ENCODE assay signal across 15 cellular contexts in the genomic region with DNA sequence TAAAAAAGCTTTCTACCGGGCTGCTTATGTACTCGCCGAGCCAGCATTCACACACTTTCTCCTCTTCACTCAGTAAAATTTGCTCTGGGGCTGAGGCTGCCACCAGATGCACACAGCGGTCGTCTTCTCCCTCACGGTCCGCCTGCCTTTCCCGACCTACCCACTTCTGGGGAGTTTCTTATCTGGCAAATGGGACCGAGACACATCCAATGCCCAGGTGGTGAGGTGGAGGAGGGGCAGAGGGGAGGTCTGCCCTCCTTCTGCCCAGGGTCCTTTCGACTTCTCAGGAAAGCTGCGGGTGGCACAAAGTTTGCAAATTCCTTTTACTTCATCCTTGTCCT. TPM values are rescaled to one million over a fixed set of nuclear protein-coding genes. Genes with fewer than 3 reads are reported as not detected.
DNase-seq lines count a peak whose midpoint lies in the region; ATAC-seq, FAIRE-seq and TF ChIP-seq lines count a peak whose summit lies in the region.
"Had no signal": no experiment of that assay in that cellular context is flagged by ENCODE, and none has a peak within 500 bp of the region (broad histone marks: within the 10 kb centered on the region; RNA-seq: fewer than 3 reads in every experiment).

No MANE protein-coding gene starts in this region.

- no peaks in the 10 kb centered on the region for H3K36me3 Mint-ChIP-seq in nephron (ENCODE audit: low read depth)
- no peaks in the 10 kb centered on the region for H3K36me3 Mint-ChIP-seq in CD4-positive, alpha-beta memory T cell

- 21% methylated on average over 11 of the region's 11 CpGs; no CpG with 5 or more reads in 1 of the 2 experiments for WGBS in H1 (ENCODE audit: extremely low coverage in 1 of 2, insufficient coverage in 1 of 2, insufficient read length in 1 of 2, insufficient replicate concordance in 2 of 2, low coverage in 1 of 2, low lambda C conversion rate in 2 of 2, missing lambda C conversion rate in 1 of 2), 2 experiments
- 73 to 78% methylated on average over 11 of the region's 11 CpGs for WGBS in aorta, 2 donors

- H3K9ac ChIP-seq in MM.1S (ENCODE audit: low read length) (peak overlapping the region; percentile 31; the same call in 1 of the 2 replicates), H1 (replicated peaks in 1 of 4; ENCODE audit: extremely low read depth in 1 of 4, low read depth in 3 of 4, low read length in 3 of 4) (no peak overlapping the region)

- H3K27ac Mint-ChIP-seq in nephron: peak overlapping the region in 2 of 3 experiments; percentile 69 to 75
- H3K27ac Mint-ChIP-seq in CD4-positive, alpha-beta memory T cell: no peak overlapping the region

- no peak for TF ChIP-seq EP300 in H1 (IDR thresholded peaks at IDR 0.05; ENCODE audit: borderline replicate concordance in 1 of 2, low read depth in 2 of 2, low read length in 2 of 2)

- H4K5ac ChIP-seq in H1 (ENCODE audit: insufficient read length, low read depth, low read length): no peak overlapping the region

- no peak overlapping the region for H2BK120ac ChIP-seq in H1 (replicated peaks; ENCODE audit: low read depth, low read length)

- 0 out of 2 replicates have a peak overlapping the region, but pooled peaks have one; percentile 25 for H2BK15ac ChIP-seq in H1 (ENCODE audit: low read length)

- no peak for TF ChIP-seq POLR2A in H1 (IDR thresholded peaks at IDR 0.05; ENCODE audit: control extremely low read depth in 1 of 2, low read depth in 2 of 2, low read length in 2 of 2)

- H2AFZ ChIP-seq in MM.1S (ENCODE audit: low read length) (peak overlapping the region; percentile 75), H1 (ENCODE audit: low read length) (peak overlapping the region; percentile 37)

- H3K79me2 ChIP-seq in MM.1S (ENCODE audit: low read length) (no peaks in the 10 kb centered on the region), H1 (ENCODE audit: control insufficient read depth in 1 of 2, insufficient read depth in 2 of 2, low read length in 2 of 2) (no peaks in the 10 kb centered on the region)

- H4K8ac ChIP-seq in H1 (ENCODE audit: extremely low read depth, insufficient read depth, low read length): no peak overlapping the region; the same call in 1 of the 2 replicates

- H3K4me1 ChIP-seq in MM.1S (ENCODE audit: low read length) (peaks cover 25% of the 10 kb centered on the region), H1 (replicated peaks in 1 of 4; ENCODE audit: control insufficient read depth in 3 of 4, insufficient read depth in 4 of 4, low read length in 3 of 4) (peaks cover 11 to 29% (median 18%) of the 10 kb centered on the region in 4 experiments), aorta (ENCODE audit: control insufficient read depth in 1 of 2, insufficient read depth in 2 of 2, low read length in 2 of 2) (no peaks in the 10 kb centered on the region)
- no peaks in the 10 kb centered on the region for H3K4me1 ChIP-seq in CD4-positive, alpha-beta memory T cell (ENCODE audit: insufficient read depth, low read length)

- H2BK20ac ChIP-seq in H1 (ENCODE audit: low read length): no peak overlapping the region; the same call in 1 of the 2 replicates

- H3K14ac ChIP-seq in H1 (ENCODE audit: insufficient read length): no peak overlapping the region

- H2BK12ac ChIP-seq in H1 (ENCODE audit: low read depth, low read length): peak overlapping the region; percentile 50; the same call in 1 of the 2 replicates

- H3K27me3 ChIP-seq in MM.1S (replicated peaks; ENCODE audit: insufficient read depth, low read length) (no peaks in the 10 kb centered on the region), H1 (replicated peaks in 1 of 4; ENCODE audit: control insufficient read depth in 3 of 4, extremely low read depth in 1 of 4, insufficient read depth in 3 of 4, low read length in 3 of 4) (no peaks in the 10 kb centered on the region), aorta (ENCODE audit: control insufficient read depth in 1 of 2, insufficient read depth in 2 of 2, low read length in 1 of 2) (no peaks in the 10 kb centered on the region)
- H3K27me3 ChIP-seq in CD4-positive, alpha-beta memory T cell (ENCODE audit: insufficient read depth, low read length): no peaks in the 10 kb centered on the region

- H3K9me3 ChIP-seq in MM.1S (replicated peaks; ENCODE audit: insufficient read depth, low read length) (no peaks in the 10 kb centered on the region), H1 (ENCODE audit: insufficient read depth in 2 of 2, low read depth in 1 of 2, low read length in 1 of 2) (no peaks in the 10 kb centered on the region), aorta (ENCODE audit: control insufficient read depth, low read length) (no peaks in the 10 kb centered on the region)
- no peaks in the 10 kb centered on the region for H3K9me3 ChIP-seq in CD4-positive, alpha-beta memory T cell (ENCODE audit: control insufficient read depth in 1 of 2, low read length in 2 of 2)

- no peak for ATAC-seq in aorta (ENCODE audit: low FRiP score)
- ATAC-seq: HCT116 had no signal

- H4K91ac ChIP-seq in H1 (replicated peaks; ENCODE audit: insufficient read length, low read length): no peak overlapping the region

- H3K27me3 Mint-ChIP-seq in nephron (ENCODE audit: low read depth): peaks cover 42% of the 10 kb centered on the region
- peaks cover 6 to 21% of the 10 kb centered on the region in 2 donors for H3K27me3 Mint-ChIP-seq in CD4-positive, alpha-beta memory T cell

- peaks cover 24% of the 10 kb centered on the region for H3K4me1 Mint-ChIP-seq in nephron
- no peaks in the 10 kb centered on the region for H3K4me1 Mint-ChIP-seq in CD4-positive, alpha-beta memory T cell

- H3K36me3 ChIP-seq in MM.1S (replicated peaks; ENCODE audit: insufficient read depth, low read length) (no peaks in the 10 kb centered on the region), H1 (ENCODE audit: control insufficient read depth in 2 of 4, insufficient read depth in 4 of 4, low read length in 3 of 4) (no peaks in the 10 kb centered on the region), aorta (ENCODE audit: control insufficient read depth in 1 of 2, insufficient read depth in 2 of 2, low read length in 1 of 2) (no peaks in the 10 kb centered on the region)
- no peaks in the 10 kb centered on the region for H3K36me3 ChIP-seq in CD4-positive, alpha-beta memory T cell (ENCODE audit: insufficient read depth, low read length)

- TF ChIP-seq RAD21 in H1 (IDR thresholded peaks at IDR 0.05 in 1 of 2, conservative IDR thresholded peaks at IDR 0.05 in 1 of 2; ENCODE audit: low read depth in 2 of 2, low read length in 2 of 2): no peak

- H4K20me1 ChIP-seq in MM.1S (ENCODE audit: insufficient read depth, low read length) (no peaks in the 10 kb centered on the region), H1 (replicated peaks in 1 of 2; ENCODE audit: control insufficient read depth in 1 of 2, insufficient read depth in 2 of 2, low read length in 2 of 2) (no peaks in the 10 kb centered on the region)

- TF ChIP-seq CTCF in MM.1S (IDR thresholded peaks at IDR 0.05; ENCODE audit: low read length) (no peak), H1 (IDR thresholded peaks at IDR 0.05; ENCODE audit: control extremely low read depth in 1 of 3, insufficient read depth in 1 of 3, low read depth in 1 of 3, low read length in 3 of 3) (no peak), nephron (IDR thresholded peaks at IDR 0.05; ENCODE audit: unreplicated experiment in 3 of 3) (no peak)

- no peaks in the 10 kb centered on the region for H3K9me2 ChIP-seq in MM.1S (replicated peaks; ENCODE audit: insufficient read depth, low read length)

- no peak for FAIRE-seq in H1 (lab: Jason Lieb, UNC)
- FAIRE-seq: GM18507 had no signal

- H3K56ac ChIP-seq in H1 (replicated peaks; ENCODE audit: insufficient read length, low read depth, low read length): no peak overlapping the region

- no peaks in the 10 kb centered on the region; the same call in 1 of the 2 replicates for H3K23me2 ChIP-seq in H1 (ENCODE audit: low read depth, low read length)

- no peak for DNase-seq in MM.1S
- no peak for DNase-seq in H1 (ENCODE audit: low read depth in 1 of 2, low spot score in 2 of 2)
- DNase-seq in aorta: peak; percentile 15 to 19
- DNase-seq in CD4-positive, alpha-beta memory T cell: no peak
- no peak for DNase-seq in NCI-H524 (lab: John Stamatoyannopoulos, UW)
- no peak for DNase-seq in SK-N-DZ (ENCODE audit: low spot score)
- DNase-seq: NCI-H446, NCI-H774 had no signal

- H3K27ac ChIP-seq in MM.1S (ENCODE audit: low read length) (peak overlapping the region; percentile 80), H1 (ENCODE audit: low read depth, low read length) (no peak overlapping the region), aorta (ENCODE audit: low read depth in 1 of 2, low read length in 2 of 2) (no peak overlapping the region)
- no peak overlapping the region for H3K27ac ChIP-seq in CD4-positive, alpha-beta memory T cell (ENCODE audit: low read depth, low read length)
- H3K27ac ChIP-seq: C4-2B, SK-N-MC had no signal

- no peak overlapping the region for H2AK5ac ChIP-seq in H1 (ENCODE audit: low read depth, low read length)

- H3K9me3 Mint-ChIP-seq in nephron: no peaks in the 10 kb centered on the region
- H3K9me3 Mint-ChIP-seq in CD4-positive, alpha-beta memory T cell: no peaks in the 10 kb centered on the region

- peak overlapping the region; percentile 50 for H3K4me3 ChIP-seq in MM.1S (ENCODE audit: low read length)
- H3K4me3 ChIP-seq in H1 (ENCODE audit: extremely low read depth in 1 of 4, insufficient read depth in 2 of 4, low read depth in 3 of 4, low read length in 4 of 4): peak overlapping the region in 2 of 4 experiments; percentile 9 to 27; a peak in 3 of 8 replicates
- H3K4me3 ChIP-seq in aorta (ENCODE audit: low read length in 2 of 2): no peak overlapping the region
- no peak overlapping the region for H3K4me3 ChIP-seq in CD4-positive, alpha-beta memory T cell (ENCODE audit: low read length in 2 of 2)
- H3K4me3 ChIP-seq: GM12878, SK-N-MC had no signal

- H3K4ac ChIP-seq in H1 (replicated peaks; ENCODE audit: insufficient read length, low read depth, low read length): no peak overlapping the region

- H3K79me1 ChIP-seq in H1 (ENCODE audit: low read depth, low read length): no peaks in the 10 kb centered on the region

- H3K23ac ChIP-seq in H1 (ENCODE audit: insufficient read length): no peak overlapping the region

- H3K4me2 ChIP-seq in MM.1S (ENCODE audit: low read depth, low read length) (peak overlapping the region; percentile 97), H1 (ENCODE audit: insufficient read depth in 1 of 2, low read depth in 2 of 2, low read length in 2 of 2) (peak overlapping the region; percentile 58 to 62)

- H3K18ac ChIP-seq in H1 (ENCODE audit: extremely low read depth, low read length): peak overlapping the region; percentile 92

- POLR2A ChIA-PET in H1 (lab: Charles Lee; ENCODE audit: partially characterized antibody): interaction anchor here (1.2 to 2.5 kb wide), 3 partner anchors 9 to 53 kb away, joined by 4 to 13 read pairs (median 4); no protein-coding TSS in a partner anchor
- POLR2A ChIA-PET in CD4-positive, alpha-beta memory T cell (lab: Charles Lee; ENCODE audit: partially characterized antibody): no interaction called here

- peaks cover 17% of the 10 kb centered on the region; the same call in 1 of the 2 replicates for H3F3A ChIP-seq in MM.1S (ENCODE audit: insufficient read depth, low read length)

- H3K4me3 Mint-ChIP-seq in nephron: no peak overlapping the region
- H3K4me3 Mint-ChIP-seq in CD4-positive, alpha-beta memory T cell: no peak overlapping the region

- CTCF ChIA-PET in H1 (lab: Charles Lee; ENCODE audit: partially characterized antibody): interaction anchor here (0.7 to 1.7 kb wide), 6 partner anchors 8 to 111 kb away, joined by 3 to 4 read pairs (median 3); no protein-coding TSS in a partner anchor
- CTCF ChIA-PET in CD4-positive, alpha-beta memory T cell (lab: Charles Lee; ENCODE audit: partially characterized antibody): no interaction called here

- intact Hi-C loops in aorta (cut with DNase I): no loop called here
- intact Hi-C loops in CD4-positive, alpha-beta memory T cell (cut with micrococcal nuclease): no loop called here

- H2BK5ac ChIP-seq in H1 (ENCODE audit: low read depth, low read length): peak overlapping the region; percentile 26; the same call in 1 of the 2 replicates

RNA-seq across cellular contexts. Expression of a gene that starts 43.9 kb away (rescaled TPM):
- total RNA-seq in H1 (2021; fragmentation: NEBNext Ultra II Directional; extraction: Animal tissue kit (Norgen Biotek cat#: 25700)): 2.4 and 2.9 TPM in 2 replicates
- polyA plus RNA-seq in H1 (2011; rRNA removed): 1.2 and 2.2 TPM in 2 replicates
- polyA plus RNA-seq in H1 (2011; cell fraction: cytosol; rRNA removed): 1.1 TPM
- 3.3 TPM for polyA plus RNA-seq in H1 (2011; cell fraction: nucleus; rRNA removed)
- 1.5 to 1.8 TPM (median 1.6 TPM) in 4 replicates for polyA plus RNA-seq in H1 (2012, experiment 1 of 2)
- polyA plus RNA-seq in H1 (2012, experiment 2 of 2): 0.89 TPM
- 2.0 TPM for polyA plus RNA-seq in H1 (2013, experiment 1 of 2)
- polyA plus RNA-seq in H1 (2013, experiment 2 of 2): 2.2 TPM
- polyA minus RNA-seq in H1 (2011; rRNA and poly(A)+ RNA removed): 2.3 and 4.4 TPM in 2 replicates
- polyA minus RNA-seq in H1 (2011; cell fraction: cytosol; rRNA and poly(A)+ RNA removed): 2.8 TPM
- polyA minus RNA-seq in H1 (2011; cell fraction: nucleus; rRNA and poly(A)+ RNA removed): 4.5 TPM
- total RNA-seq in aorta: not detected
- not detected for polyA plus RNA-seq in aorta
- not detected for total RNA-seq in CD4-positive, alpha-beta memory T cell
- under 1 TPM in 1 of 2 donors, not detected in 1; 0.06 TPM for polyA plus RNA-seq in CD4-positive, alpha-beta memory T cell
- not detected in 2 replicates for polyA plus RNA-seq in SK-N-DZ (2014; cell fraction: cytosol; rRNA removed)
- not detected in 2 replicates for polyA plus RNA-seq in SK-N-DZ (2014; cell fraction: nucleus; rRNA removed)
- total RNA-seq: HT-29 had no signal

Comparison
In these comparisons a context has a peak if more than half of its experiments do, and no peak if none do; other contexts are left out.
1. DNase-seq: peak in aorta (2 of 2); none in MM.1S (single experiment), H1 (0 of 2), CD4-positive, alpha-beta memory T cell (0 of 5), NCI-H524 (0 of 2) and SK-N-DZ (single experiment).
2. H3K27ac Mint-ChIP-seq: peak in nephron (2 of 3); none in CD4-positive, alpha-beta memory T cell (0 of 7).